ENCODE assay signal across 10 cellular contexts in the genomic region with DNA sequence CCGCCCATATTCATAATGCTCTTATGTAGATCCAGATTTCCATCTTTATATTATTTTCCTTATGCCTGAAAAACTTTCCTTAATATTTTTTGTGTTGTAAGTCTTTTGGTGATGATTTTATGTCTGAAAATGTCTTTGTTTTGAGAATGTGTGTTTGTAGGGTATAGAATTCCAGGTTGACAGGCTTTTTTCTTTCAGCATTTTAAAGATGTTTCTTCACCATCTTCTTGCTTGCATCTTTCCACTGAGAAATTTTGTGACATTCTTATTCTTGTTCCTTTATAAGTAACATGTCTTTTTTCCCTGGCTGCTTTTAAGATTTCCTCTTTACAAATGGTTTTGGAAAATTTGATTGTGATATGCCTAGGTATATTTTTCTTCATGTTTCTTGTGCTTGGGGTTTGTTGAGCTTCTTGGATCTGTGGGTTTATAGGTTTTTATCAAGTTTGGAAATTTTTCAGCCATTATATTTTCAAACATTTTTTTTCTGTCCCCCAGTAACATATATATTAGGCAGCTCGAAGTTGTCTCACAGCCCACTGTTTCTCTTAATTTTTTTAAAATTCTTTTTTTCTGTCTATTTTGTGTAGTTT. TPM values are rescaled to one million over a fixed set of nuclear protein-coding genes. Genes with fewer than 3 reads are reported as not detected.
"Had no signal": no experiment of that assay in that cellular context is flagged by ENCODE, and none has a peak within 500 bp of the region (broad histone marks: within the 10 kb centered on the region; RNA-seq: fewer than 3 reads in every experiment).

No MANE protein-coding gene starts in this region.

- H3K9me3 ChIP-seq: HAP-1 had no signal

- FAIRE-seq: H1 had no signal

- DNase-seq: GM23248, GOT3, H7, H9, HCEC 1CT, HFFc6 had no signal

- H3K27ac ChIP-seq: GM23248 had no signal

- H3K4me3 ChIP-seq: GM23248, GM23338, HAP-1 had no signal

- H3K9ac ChIP-seq: GM23248 had no signal

- H3K4me1 ChIP-seq: HAP-1 had no signal

RNA-seq across cellular contexts. Expression of a gene that starts 27.1 kb away (rescaled TPM):
- total RNA-seq: H9 had no signal

RNA-seq across cellular contexts. Expression of a gene that starts 43.6 kb away (rescaled TPM):
- total RNA-seq: GM23248, GM23338, H1, H4, H9 had no signal
